ENCODE assay signal across 15 cellular contexts in the genomic region with DNA sequence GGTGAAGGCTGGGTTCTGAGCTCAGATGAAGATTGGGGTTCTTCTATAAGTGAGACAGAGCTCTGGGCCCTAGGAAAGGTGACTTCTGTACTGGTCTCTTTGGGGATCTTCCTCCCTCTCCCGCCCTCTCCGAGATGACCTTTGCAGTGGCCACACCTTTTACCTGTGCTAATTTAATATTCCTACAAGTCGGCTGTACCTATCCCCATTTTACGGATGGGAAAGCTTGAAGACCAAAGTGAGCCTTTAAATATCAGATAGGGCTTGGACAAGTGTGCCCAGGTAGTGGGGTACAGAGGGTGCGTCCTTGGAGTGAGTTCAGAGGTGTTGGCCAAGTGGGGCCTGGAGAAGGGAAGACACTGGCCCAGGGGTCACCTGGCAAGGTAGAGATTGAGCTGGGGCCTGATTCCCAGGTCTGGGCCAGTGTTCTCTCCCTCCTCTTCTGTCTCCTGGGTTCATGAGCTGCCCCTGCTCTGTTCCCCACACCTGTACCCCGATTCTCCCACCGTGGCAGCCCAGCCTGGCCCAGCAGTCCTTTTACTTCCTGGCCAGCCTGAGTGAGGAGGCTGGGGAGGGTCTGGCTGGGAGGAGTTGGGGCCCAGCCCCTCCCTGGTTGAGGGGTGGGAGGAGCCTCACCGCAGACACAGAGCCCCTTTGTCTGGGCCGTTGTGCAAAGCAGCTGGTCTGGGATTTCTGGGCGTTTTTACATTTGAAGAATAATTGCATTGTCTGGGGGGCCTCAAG. TPM values are rescaled to one million over a fixed set of nuclear protein-coding genes. Genes with fewer than 3 reads are reported as not detected.
A peak's percentile ranks its signal among the peaks of the same experiment; 100 is the strongest.
DNase-seq lines count a peak whose midpoint lies in the region; ATAC-seq, FAIRE-seq and TF ChIP-seq lines count a peak whose summit lies in the region.
"Had no signal": no experiment of that assay in that cellular context is flagged by ENCODE, and none has a peak within 500 bp of the region (broad histone marks: within the 10 kb centered on the region; RNA-seq: fewer than 3 reads in every experiment).

No MANE protein-coding gene starts in this region.

- no peak overlapping the region for H3K4me3 ChIP-seq in right cardiac atrium (ENCODE audit: low read length)
- no peak overlapping the region for H3K4me3 ChIP-seq in heart right ventricle
- H3K4me3 ChIP-seq in astrocyte of the spinal cord (ENCODE audit: low read depth, low read length) = no peak overlapping the region
- H3K4me3 ChIP-seq in mesodermal cell (ENCODE audit: extremely low read depth, insufficient read depth, low read length, poor library complexity, severe bottlenecking) = no peak overlapping the region

- peak in 1 of 2 donors; percentile 37 for ATAC-seq in right cardiac atrium
- ATAC-seq in heart right ventricle = no peak
- ATAC-seq in GM21717 (IDR thresholded peaks at IDR 0.05; ENCODE audit: unreplicated experiment) = no peak
- ATAC-seq: left lobe of liver; stimulated activated memory B cell treated with anti-CD40 and anti-IgM and Interleukin-4, amounts not matched to agents 10 μg/mL and 1 μg/mL and 100 μg/mL, for 72 hours had no signal

- H3K4me1 ChIP-seq in right cardiac atrium (ENCODE audit: control insufficient read depth, insufficient read depth, low read length) (peaks cover 7% of the 10 kb centered on the region), heart right ventricle (peaks cover 0 to 18% (median 12%) of the 10 kb centered on the region in 9 donors), mesodermal cell (ENCODE audit: control insufficient read depth, insufficient read depth, low read length, poor library complexity, severe bottlenecking) (peaks cover 58% of the 10 kb centered on the region)

- in situ Hi-C loops in astrocyte of the spinal cord (cut with HindIII; ENCODE audit: low sequenced_read_pairs) = no loop called here

- DNase-seq in right cardiac atrium (peak; percentile 41 to 74 (median 64)), heart right ventricle (no peak), astrocyte of the spinal cord (ENCODE audit: low read depth, low spot score) (peak; percentile 11), urothelium cell line (ENCODE audit: low spot score) (peak; percentile 38), NCI-H2196 (lab: John Stamatoyannopoulos, UW; ENCODE audit: unreplicated experiment) (no peak), NCI-H1092 treated with DMSO at 0.1 percent for 48 hours (lab: John Stamatoyannopoulos, UW) (no peak)
- DNase-seq: EL; KBM-7; NCI-H2029 treated with DMSO at 0.1 percent for 48 hours; stimulated activated CD4-positive, alpha-beta T cell treated with anti-CD3 and anti-CD28 coated beads, Interleukin-2, amount 100 ng/mL, for 24 hours; T1000 had no signal

- no peaks in the 10 kb centered on the region for H3K9me3 ChIP-seq in right cardiac atrium (ENCODE audit: control insufficient read depth, low read length)
- no peaks in the 10 kb centered on the region for H3K9me3 ChIP-seq in heart right ventricle
- no peaks in the 10 kb centered on the region for H3K9me3 ChIP-seq in mesodermal cell (ENCODE audit: control insufficient read depth, low read length)

- TF ChIP-seq CTCF in heart right ventricle (IDR thresholded peaks at IDR 0.05) (no peak), astrocyte of the spinal cord (IDR thresholded peaks at IDR 0.05; ENCODE audit: low read depth, low read length) (no peak)

- no peaks in the 10 kb centered on the region for H3K36me3 ChIP-seq in heart right ventricle
- no peaks in the 10 kb centered on the region for H3K36me3 ChIP-seq in mesodermal cell (ENCODE audit: control insufficient read depth, insufficient read depth, low read length)

- intact Hi-C loops in right cardiac atrium (cut with DNase I) = no loop called here
- intact Hi-C loops in heart right ventricle (cut with DNase I) = no loop called here

- 63% methylated on average over 10 of the region's 10 CpGs for WGBS in right cardiac atrium
- WGBS in heart right ventricle, 2 donors = 73% methylated on average over 10 of the region's 10 CpGs
- 40 to 62% methylated on average over 3 to 5 of the region's 10 CpGs for WGBS in mesodermal cell (ENCODE audit: insufficient coverage in 2 of 2), 2 experiments

- H3K27me3 ChIP-seq in right cardiac atrium (ENCODE audit: control insufficient read depth, insufficient read depth) = no peaks in the 10 kb centered on the region
- no peaks in the 10 kb centered on the region for H3K27me3 ChIP-seq in heart right ventricle

- H3K27ac ChIP-seq in right cardiac atrium (ENCODE audit: low read length) (no peak overlapping the region), heart right ventricle (no peak overlapping the region), mesodermal cell (ENCODE audit: low read depth, low read length, severe bottlenecking) (peak overlapping the region; percentile 41)

- FAIRE-seq in urothelium cell line (lab: Jason Lieb, UNC) = no peak

RNA-seq across cellular contexts. Expression of a gene that starts 18.8 kb away (rescaled TPM):
- total RNA-seq in right cardiac atrium (1 to 10 TPM; 4.2 to 5.2 (median 4.7) TPM), heart right ventricle (1 to 10 TPM; 1.7 to 6.6 (median 3.0) TPM)
- polyA plus RNA-seq in right cardiac atrium (3.3 TPM), heart right ventricle (1 to 10 TPM; 1.5 to 4.1 TPM)
- 48.1 TPM for polyA plus RNA-seq in mesodermal cell (2013, experiment 1 of 2)
- polyA plus RNA-seq in mesodermal cell (2013, experiment 2 of 2) = 32.4 TPM

Comparison
In these comparisons a context has a peak if more than half of its experiments do, and no peak if none do; other contexts are left out.
1. DNase-seq: peak in right cardiac atrium (3 of 3), astrocyte of the spinal cord (single experiment) and urothelium cell line (single experiment); none in heart right ventricle (0 of 2), NCI-H2196 (single experiment) and NCI-H1092 treated with DMSO at 0.1 percent for 48 hours (single experiment).